In the genomic region with DNA sequence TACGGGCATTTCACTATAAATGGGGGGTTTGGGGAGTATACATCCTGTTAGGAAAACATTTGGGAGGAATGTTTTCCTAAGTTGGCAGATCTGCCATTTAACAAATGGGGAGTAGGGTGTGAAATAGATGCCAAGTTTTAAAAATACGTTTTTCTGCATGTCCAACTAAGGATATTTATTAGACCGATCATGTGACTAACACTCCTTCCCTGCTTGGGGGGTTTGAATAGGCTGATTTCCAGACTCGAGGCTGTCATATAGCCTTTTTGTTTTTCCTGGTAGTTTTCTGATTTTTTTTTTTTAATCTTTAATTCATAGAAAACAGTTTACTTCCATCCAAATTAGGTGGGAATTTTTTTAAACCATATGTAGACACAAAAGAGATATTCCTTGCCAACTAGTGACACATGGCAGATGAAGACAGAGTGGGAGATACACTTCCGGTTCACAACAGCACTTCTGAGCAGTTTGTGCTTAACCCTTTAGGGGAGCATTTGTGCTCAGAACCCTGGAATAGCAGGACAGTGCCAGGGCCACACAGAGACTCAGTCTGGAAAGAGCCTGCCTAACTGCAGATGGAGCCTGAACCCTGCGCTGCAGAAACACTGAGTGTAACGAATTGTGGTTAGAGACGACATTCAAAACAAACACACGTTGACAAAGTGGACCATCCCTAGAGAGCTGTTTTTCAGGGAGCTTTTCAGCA, we compare ENCODE assay signal across 14 cellular contexts. TPM values are rescaled to one million over a fixed set of nuclear protein-coding genes. Genes with fewer than 3 reads are reported as not detected.
DNase-seq lines count a peak whose midpoint lies in the region; ATAC-seq and TF ChIP-seq lines count a peak whose summit lies in the region.
"Had no signal": no experiment of that assay in that cellular context is flagged by ENCODE, and none has a peak within 500 bp of the region (broad histone marks: within the 10 kb centered on the region; RNA-seq: fewer than 3 reads in every experiment).

No MANE protein-coding gene starts in this region.

- ATAC-seq in Right ventricle myocardium inferior: no peak
- ATAC-seq: body of pancreas had no signal

- H3K4me1 Mint-ChIP-seq in immature natural killer cell: peaks cover 52 to 68% of the 10 kb centered on the region in 2 donors
- peaks cover 21% of the 10 kb centered on the region for H3K4me1 Mint-ChIP-seq in type B pancreatic cell (ENCODE audit: unreplicated experiment)

- 31 to 43% (median 37%) methylated on average over 9 of the region's 9 CpGs for WGBS in stomach, 5 donors

- H3K27me3 Mint-ChIP-seq in immature natural killer cell (ENCODE audit: low read depth in 3 of 3) (peaks cover 0 to 10% (median 0%) of the 10 kb centered on the region in 3 donors), type B pancreatic cell (no peaks in the 10 kb centered on the region)

- no peaks in the 10 kb centered on the region for H3K9me3 ChIP-seq in left ventricle myocardium inferior (replicated peaks)
- no peaks in the 10 kb centered on the region for H3K9me3 ChIP-seq in SJCRH30 (replicated peaks)
- no peaks in the 10 kb centered on the region for H3K9me3 ChIP-seq in stomach
- H3K9me3 ChIP-seq: body of pancreas had no signal

- no peak overlapping the region for H3K4me3 Mint-ChIP-seq in immature natural killer cell
- no peak overlapping the region for H3K4me3 Mint-ChIP-seq in type B pancreatic cell

- H3K27ac ChIP-seq in left ventricle myocardium inferior (replicated peaks): peak overlapping the region; percentile 29
- H3K27ac ChIP-seq in SJCRH30: peak overlapping the region; percentile 26
- peak overlapping the region in 2 of 5 donors; percentile 2 to 14 for H3K27ac ChIP-seq in stomach

- H3K4me3 ChIP-seq in left ventricle myocardium inferior (no peak overlapping the region), SJCRH30 (peak overlapping the region; percentile 0; the same call in 1 of the 2 replicates), stomach (no peak overlapping the region)
- H3K4me3 ChIP-seq: body of pancreas had no signal

- TF ChIP-seq CTCF in left ventricle myocardium inferior (IDR thresholded peaks at IDR 0.05; ENCODE audit: borderline replicate concordance) (no peak), type B pancreatic cell (conservative IDR thresholded peaks at IDR 0.05) (no peak), stomach (IDR thresholded peaks at IDR 0.05) (no peak)

- H3K36me3 ChIP-seq in left ventricle myocardium inferior (no peaks in the 10 kb centered on the region), SJCRH30 (no peaks in the 10 kb centered on the region), stomach (no peaks in the 10 kb centered on the region)

- H3K36me3 Mint-ChIP-seq in immature natural killer cell (no peaks in the 10 kb centered on the region), type B pancreatic cell (no peaks in the 10 kb centered on the region)

- H3K27ac Mint-ChIP-seq in immature natural killer cell (peak overlapping the region; percentile 35 to 78 (median 50)), type B pancreatic cell (peak overlapping the region; percentile 15)

- DNase-seq in left ventricle myocardium inferior (no peak), Right ventricle myocardium inferior (ENCODE audit: missing footprints) (no peak), SJCRH30 (peak; percentile 52 to 69), immature natural killer cell (no peak), type B pancreatic cell (ENCODE audit: extremely low spot score, unreplicated experiment) (no peak), stomach (no peak), NCI-H2081 (lab: John Stamatoyannopoulos, UW) (no peak)
- no peak for DNase-seq in stimulated activated CD4-positive, alpha-beta T cell treated with anti-CD3 and anti-CD28 coated beads, Interleukin-12 subunit alpha, Interleukin-12 subunit beta, amount 100 ng/mL, for 4 hours
- DNase-seq: body of pancreas; mesendoderm; NCI-H345; stimulated activated CD4-positive, alpha-beta T cell treated with anti-CD3 and anti-CD28 coated beads, Interleukin-15, amount 100 ng/mL, for 24 hours; stimulated activated naive CD4-positive, alpha-beta T cell; SW 1271 had no signal

- peaks cover 36% of the 10 kb centered on the region for H3K4me1 ChIP-seq in left ventricle myocardium inferior
- H3K4me1 ChIP-seq in SJCRH30: peaks cover 22% of the 10 kb centered on the region
- peaks cover 13 to 46% (median 27%) of the 10 kb centered on the region in 4 donors for H3K4me1 ChIP-seq in stomach

- TF ChIP-seq POLR2A in stomach (IDR thresholded peaks at IDR 0.05): no peak

- TF ChIP-seq EP300 in stomach (IDR thresholded peaks at IDR 0.05): no peak

- intact Hi-C loops in left ventricle myocardium inferior (cut with micrococcal nuclease) (no loop called here), Right ventricle myocardium inferior (cut with DNase I) (no loop called here), stomach (cut with DNase I; ENCODE audit: low total_unique reads) (no loop called here)

- H3K9me3 Mint-ChIP-seq in immature natural killer cell (no peaks in the 10 kb centered on the region), type B pancreatic cell (no peaks in the 10 kb centered on the region)

- H3K27me3 ChIP-seq in left ventricle myocardium inferior (ENCODE audit: low read depth) (no peaks in the 10 kb centered on the region), SJCRH30 (no peaks in the 10 kb centered on the region), stomach (no peaks in the 10 kb centered on the region)
- H3K27me3 ChIP-seq: body of pancreas had no signal

RNA-seq across cellular contexts. Expression of a gene that starts 5.6 kb away (rescaled TPM):
- total RNA-seq in left ventricle myocardium inferior: 24.1 TPM
- 25.9 TPM for total RNA-seq in Right ventricle myocardium inferior
- 99.6 and 101 TPM in 2 replicates for total RNA-seq in SJCRH30 (2014; rRNA removed; shearing (Covaris generic))
- polyA plus RNA-seq in immature natural killer cell: 10 to 100 TPM in 2 of 3 donors, 1 to 10 TPM in 1; 8.8 to 48.5 (median 21.0) TPM
- total RNA-seq in type B pancreatic cell (ENCODE audit: low replicate concordance): 102 and 113 TPM in 2 replicates
- 100 to 1,000 TPM in 1 of 5 donors, 10 to 100 TPM in 3, 1 to 10 TPM in 1; 9.3 to 119 (median 27.2) TPM for total RNA-seq in stomach
- 10 to 100 TPM; 10.1 to 21.4 (median 17.9) TPM for polyA plus RNA-seq in stomach

Comparison
In these comparisons a context has a peak if more than half of its experiments do, and no peak if none do; other contexts are left out.
1. DNase-seq: peak in SJCRH30 (2 of 2); none in left ventricle myocardium inferior (single experiment), Right ventricle myocardium inferior (single experiment), immature natural killer cell (0 of 3), type B pancreatic cell (single experiment), stomach (single experiment), NCI-H2081 (0 of 2) and stimulated activated CD4-positive, alpha-beta T cell treated with anti-CD3 and anti-CD28 coated beads, Interleukin-12 subunit alpha, Interleukin-12 subunit beta, amount 100 ng/mL, for 4 hours (single experiment).